19 cellular contexts compared by ENCODE assay signal in the genomic region with DNA sequence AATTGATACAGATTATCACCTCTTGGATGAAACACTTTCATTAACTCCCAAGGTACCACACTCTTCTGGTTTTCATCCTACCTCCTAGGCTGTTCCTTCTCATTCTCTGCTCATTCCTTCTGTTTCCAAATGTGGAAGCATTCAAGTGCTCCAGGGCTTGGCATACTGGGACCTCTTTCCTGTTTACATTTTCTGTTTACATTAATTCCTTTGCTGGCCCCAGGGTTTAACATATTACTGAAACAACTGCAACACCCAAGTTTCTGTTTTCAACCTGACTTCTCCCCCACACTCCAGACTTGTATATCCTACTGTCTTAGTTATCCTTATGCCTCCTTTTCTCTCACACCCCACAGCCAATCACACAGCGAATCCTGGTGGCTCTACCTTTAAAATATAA.
"Had no signal": no experiment of that assay in that cellular context is flagged by ENCODE, and none has a peak within 500 bp of the region (broad histone marks: within the 10 kb centered on the region; RNA-seq: fewer than 3 reads in every experiment).

No MANE protein-coding gene starts in this region.

- H3K4me3 ChIP-seq: colonic mucosa, hepatocyte, lung, mucosa of descending colon, ovary, right atrium auricular region, sigmoid colon, skin epidermis, stomach had no signal

- H2AFZ ChIP-seq: hepatocyte had no signal

- ATAC-seq: left colon; left ventricle myocardium superior; mucosa of descending colon; naive thymus-derived CD8-positive, alpha-beta T cell had no signal

- H3K4me3 Mint-ChIP-seq: naive thymus-derived CD8-positive, alpha-beta T cell had no signal

- H3K36me3 Mint-ChIP-seq: naive thymus-derived CD8-positive, alpha-beta T cell had no signal

- H3K27me3 Mint-ChIP-seq: naive thymus-derived CD8-positive, alpha-beta T cell had no signal

- H3K4me2 ChIP-seq: hepatocyte had no signal

- H3K36me3 ChIP-seq: colonic mucosa, ovary, right atrium auricular region, sigmoid colon, stomach had no signal

- DNase-seq: colonic mucosa; effector CD8-positive, alpha-beta T cell; head of caudate nucleus; left colon; left ventricle myocardium superior; mucosa of descending colon; naive thymus-derived CD8-positive, alpha-beta T cell; nucleus accumbens; ovary; sigmoid colon; stimulated activated CD4-positive, alpha-beta T cell treated with anti-CD3 and anti-CD28 coated beads, Interleukin-2, amount 100 ng/mL, for 24 hours; stimulated activated naive CD4-positive, alpha-beta T cell; stomach; substantia nigra; trophoblast cell had no signal

- H3K79me2 ChIP-seq: hepatocyte had no signal

- H3K27me3 ChIP-seq: colonic mucosa, hepatocyte, ovary, right atrium auricular region, sigmoid colon, stomach had no signal

- H3K4me1 ChIP-seq: colonic mucosa, right atrium auricular region had no signal

- H3K4me1 Mint-ChIP-seq: naive thymus-derived CD8-positive, alpha-beta T cell had no signal

- H3K27ac ChIP-seq: colonic mucosa, hepatocyte, ovary, right atrium auricular region, sigmoid colon, stomach had no signal

- H3K27ac Mint-ChIP-seq: naive thymus-derived CD8-positive, alpha-beta T cell had no signal
